Comparison of ENCODE assay signal across 13 cellular contexts in genomic region chr1:94048413-94049164, GRCh38.
A peak's percentile ranks its signal among the peaks of the same experiment; 100 is the strongest.
DNase-seq lines count a peak whose midpoint lies in the region; ATAC-seq and TF ChIP-seq lines count a peak whose summit lies in the region.
"Had no signal": no experiment of that assay in that cellular context is flagged by ENCODE, and none has a peak within 500 bp of the region (broad histone marks: within the 10 kb centered on the region; RNA-seq: fewer than 3 reads in every experiment).

No MANE protein-coding gene starts in this region.

- intact Hi-C loops in left ventricle myocardium inferior (cut with micrococcal nuclease): no loop called here

- H3K27me3 ChIP-seq in left ventricle myocardium inferior (ENCODE audit: low read depth): no peaks in the 10 kb centered on the region

- no peak overlapping the region for H3K4me3 Mint-ChIP-seq in progenitor cell of endocrine pancreas (ENCODE audit: low read depth)
- H3K4me3 Mint-ChIP-seq in activated CD8-positive, alpha-beta memory T cell treated with anti-CD3 and anti-CD28 coated beads, Interleukin-2, amount 10 ng/mL, durations not matched to agents 7 days and 5 days: no peak overlapping the region
- H3K4me3 Mint-ChIP-seq: activated CD8-positive, alpha-beta T cell treated with anti-CD3 and anti-CD28 coated beads for 36 hours had no signal

- H3K27me3 Mint-ChIP-seq in progenitor cell of endocrine pancreas: no peaks in the 10 kb centered on the region
- H3K27me3 Mint-ChIP-seq in activated CD8-positive, alpha-beta memory T cell treated with anti-CD3 and anti-CD28 coated beads, Interleukin-2, amount 10 ng/mL, durations not matched to agents 7 days and 5 days: peaks cover 5% of the 10 kb centered on the region

- H3K36me3 ChIP-seq in left ventricle myocardium inferior: no peaks in the 10 kb centered on the region

- no peaks in the 10 kb centered on the region for H3K36me3 Mint-ChIP-seq in progenitor cell of endocrine pancreas (ENCODE audit: insufficient read depth)
- no peaks in the 10 kb centered on the region for H3K36me3 Mint-ChIP-seq in activated CD8-positive, alpha-beta memory T cell treated with anti-CD3 and anti-CD28 coated beads, Interleukin-2, amount 10 ng/mL, durations not matched to agents 7 days and 5 days

- TF ChIP-seq CTCF in AG09309 (IDR thresholded peaks at IDR 0.05; ENCODE audit: control insufficient read depth, insufficient read depth, low read depth, low read length, missing control alignments) (no peak), left ventricle myocardium inferior (IDR thresholded peaks at IDR 0.05; ENCODE audit: borderline replicate concordance) (no peak), progenitor cell of endocrine pancreas (IDR thresholded peaks at IDR 0.05; ENCODE audit: unreplicated experiment) (no peak)

- H3K27ac ChIP-seq in left ventricle myocardium inferior (replicated peaks): peak overlapping the region; percentile 94

- peak overlapping the region; percentile 33 for H3K27ac Mint-ChIP-seq in progenitor cell of endocrine pancreas
- no peak overlapping the region for H3K27ac Mint-ChIP-seq in activated CD8-positive, alpha-beta memory T cell treated with anti-CD3 and anti-CD28 coated beads, Interleukin-2, amount 10 ng/mL, durations not matched to agents 7 days and 5 days
- H3K27ac Mint-ChIP-seq: activated CD8-positive, alpha-beta T cell treated with anti-CD3 and anti-CD28 coated beads for 36 hours had no signal

- H3K4me3 ChIP-seq in AG09309 (ENCODE audit: control insufficient read depth, low read depth, low read length) (no peak overlapping the region), left ventricle myocardium inferior (no peak overlapping the region)

- peaks cover 71% of the 10 kb centered on the region for H3K4me1 ChIP-seq in left ventricle myocardium inferior

- DNase-seq in AG09309 (ENCODE audit: low read depth): peak; percentile 76
- DNase-seq in amniotic epithelial cell (ENCODE audit: low read depth): peak; percentile 90
- no peak for DNase-seq in left ventricle myocardium inferior
- no peak for DNase-seq in progenitor cell of endocrine pancreas (ENCODE audit: low spot score, unreplicated experiment)
- DNase-seq in DMS153 treated with DMSO at 0.1 percent for 48 hours (lab: John Stamatoyannopoulos, UW; ENCODE audit: unreplicated experiment): no peak
- no peak for DNase-seq in activated CD8-positive, alpha-beta memory T cell treated with anti-CD3 and anti-CD28 coated beads, Interleukin-2, amount 10 ng/mL, durations not matched to agents 7 days and 5 days
- DNase-seq: activated CD8-positive, alpha-beta T cell treated with anti-CD3 and anti-CD28 coated beads for 36 hours; caudate nucleus; KBM-7; NCI-H345 had no signal

- H3K4me1 Mint-ChIP-seq in progenitor cell of endocrine pancreas (ENCODE audit: low read depth): peaks cover 29% of the 10 kb centered on the region
- H3K4me1 Mint-ChIP-seq in activated CD8-positive, alpha-beta memory T cell treated with anti-CD3 and anti-CD28 coated beads, Interleukin-2, amount 10 ng/mL, durations not matched to agents 7 days and 5 days: peaks cover 10% of the 10 kb centered on the region

- H3K9me3 ChIP-seq in left ventricle myocardium inferior (replicated peaks): no peaks in the 10 kb centered on the region

- H3K9me3 Mint-ChIP-seq in progenitor cell of endocrine pancreas (ENCODE audit: low read depth): no peaks in the 10 kb centered on the region
- H3K9me3 Mint-ChIP-seq in activated CD8-positive, alpha-beta memory T cell treated with anti-CD3 and anti-CD28 coated beads, Interleukin-2, amount 10 ng/mL, durations not matched to agents 7 days and 5 days (ENCODE audit: low read depth): no peaks in the 10 kb centered on the region
- H3K9me3 Mint-ChIP-seq: activated CD8-positive, alpha-beta T cell treated with anti-CD3 and anti-CD28 coated beads for 36 hours had no signal

- ATAC-seq in activated CD8-positive, alpha-beta memory T cell treated with anti-CD3 and anti-CD28 coated beads, Interleukin-2, amount 10 ng/mL, durations not matched to agents 7 days and 5 days: no peak
- ATAC-seq in HG02623 (IDR thresholded peaks at IDR 0.05; ENCODE audit: unreplicated experiment) (no peak), HG03521 (IDR thresholded peaks at IDR 0.05; ENCODE audit: unreplicated experiment) (no peak)
- ATAC-seq: activated CD8-positive, alpha-beta T cell treated with anti-CD3 and anti-CD28 coated beads for 36 hours; SK-N-SH treated with all-trans-retinoic acid at 6 μM for 48 hours had no signal

- CTCF ChIA-PET in activated CD8-positive, alpha-beta memory T cell treated with anti-CD3 and anti-CD28 coated beads, Interleukin-2, amount 10 ng/mL, durations not matched to agents 7 days and 5 days (lab: Charles Lee): interaction anchor here (0.7 to 1.4 kb wide), 3 partner anchors 9 to 21 kb away, joined by 3 to 5 read pairs (median 3); no protein-coding TSS in a partner anchor

Comparison
In these comparisons a context has a peak if more than half of its experiments do, and no peak if none do; other contexts are left out.
1. DNase-seq: peak in AG09309 (single experiment) and amniotic epithelial cell (single experiment); none in left ventricle myocardium inferior (single experiment), progenitor cell of endocrine pancreas (single experiment), DMS153 treated with DMSO at 0.1 percent for 48 hours (single experiment) and activated CD8-positive, alpha-beta memory T cell treated with anti-CD3 and anti-CD28 coated beads, Interleukin-2, amount 10 ng/mL, durations not matched to agents 7 days and 5 days (single experiment).